ENCODE assay signal across 24 cellular contexts in the genomic region with DNA sequence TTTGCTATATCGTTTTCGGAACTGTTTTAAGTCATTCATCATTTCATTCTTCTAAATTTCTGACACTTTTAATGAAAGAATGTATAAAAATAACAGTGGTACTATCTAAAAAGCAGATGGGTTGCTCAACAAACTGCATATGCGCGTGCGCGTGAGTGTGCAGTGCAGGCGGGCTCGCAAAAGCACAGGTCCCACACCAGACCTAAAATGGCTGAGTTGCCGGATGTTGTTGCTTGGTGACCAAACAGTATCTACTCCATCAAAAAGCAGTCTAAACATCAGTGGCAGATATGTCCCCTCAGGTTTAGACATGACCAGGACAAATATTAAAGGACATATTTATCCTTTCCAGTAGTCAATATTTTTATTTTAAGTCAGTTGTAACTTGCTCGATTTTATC. TPM values are rescaled to one million over a fixed set of nuclear protein-coding genes. Genes with fewer than 3 reads are reported as not detected.
DNase-seq lines count a peak whose midpoint lies in the region; ATAC-seq and TF ChIP-seq lines count a peak whose summit lies in the region.
"Had no signal": no experiment of that assay in that cellular context is flagged by ENCODE, and none has a peak within 500 bp of the region (broad histone marks: within the 10 kb centered on the region; RNA-seq: fewer than 3 reads in every experiment).

No MANE protein-coding gene starts in this region.

- no peak overlapping the region for H3K9ac ChIP-seq in colonic mucosa (ENCODE audit: low read depth in 2 of 2, low read length in 2 of 2)
- H3K9ac ChIP-seq: KMS-11 had no signal

- no peak overlapping the region for H3K4me3 ChIP-seq in colonic mucosa
- H3K4me3 ChIP-seq: psoas muscle, smooth muscle cell, suprapubic skin had no signal

- peaks cover 26% of the 10 kb centered on the region for H3K27me3 ChIP-seq in colonic mucosa

- no peak overlapping the region for H3K27ac ChIP-seq in colonic mucosa
- H3K27ac ChIP-seq: KMS-11, psoas muscle, suprapubic skin had no signal

- intact Hi-C loops in colonic mucosa (cut with DNase I) = no loop called here

- in situ Hi-C loops in G401 (cut with HindIII; ENCODE audit: low sequenced_read_pairs) = no loop called here

- peaks cover 4% of the 10 kb centered on the region for H3K36me3 Mint-ChIP-seq in natural killer cell treated with Interleukin-12 subunit alpha and Interleukin-12 subunit beta and Interleukin-15 and Interleukin-18, amount 100 ng/mL, for 72 hours

- peaks cover 9% of the 10 kb centered on the region for H3K4me1 ChIP-seq in colonic mucosa

- no peak for ATAC-seq in natural killer cell treated with Interleukin-12 subunit alpha and Interleukin-12 subunit beta and Interleukin-15 and Interleukin-18, amount 100 ng/mL, for 72 hours
- no peak for ATAC-seq in HG03139 (IDR thresholded peaks at IDR 0.05; ENCODE audit: unreplicated experiment)
- ATAC-seq: psoas muscle had no signal

- H3K9me3 Mint-ChIP-seq in natural killer cell treated with Interleukin-12 subunit alpha and Interleukin-12 subunit beta and Interleukin-15 and Interleukin-18, amount 100 ng/mL, for 72 hours = no peaks in the 10 kb centered on the region
- H3K9me3 Mint-ChIP-seq: nephron progenitor cell had no signal

- H3K4me3 Mint-ChIP-seq in natural killer cell treated with Interleukin-12 subunit alpha and Interleukin-12 subunit beta and Interleukin-15 and Interleukin-18, amount 100 ng/mL, for 72 hours = no peak overlapping the region
- H3K4me3 Mint-ChIP-seq: nephron progenitor cell had no signal

- H3K9me3 ChIP-seq in colonic mucosa = no peaks in the 10 kb centered on the region
- H3K9me3 ChIP-seq: psoas muscle, suprapubic skin had no signal

- no peak overlapping the region for H3K27ac Mint-ChIP-seq in natural killer cell treated with Interleukin-12 subunit alpha and Interleukin-12 subunit beta and Interleukin-15 and Interleukin-18, amount 100 ng/mL, for 72 hours
- H3K27ac Mint-ChIP-seq: nephron progenitor cell had no signal

- no peaks in the 10 kb centered on the region for H3K4me1 Mint-ChIP-seq in natural killer cell treated with Interleukin-12 subunit alpha and Interleukin-12 subunit beta and Interleukin-15 and Interleukin-18, amount 100 ng/mL, for 72 hours (ENCODE audit: low read depth in 2 of 2)

- DNase-seq in G401 (ENCODE audit: low spot score) (peak; percentile 88), NCI-H2196 treated with DMSO at 0.1 percent for 48 hours (lab: John Stamatoyannopoulos, UW; ENCODE audit: unreplicated experiment) (peak; percentile 59), SK-N-DZ (ENCODE audit: low spot score) (peak; percentile 85), medulla oblongata (ENCODE audit: extremely low spot score) (peak; percentile 23), mucosa of gallbladder (ENCODE audit: low spot score) (no peak), colonic mucosa (no peak)
- DNase-seq in natural killer cell treated with Interleukin-12 subunit alpha and Interleukin-12 subunit beta and Interleukin-15 and Interleukin-18, amount 100 ng/mL, for 72 hours (ENCODE audit: low spot score) = no peak
- DNase-seq: activated CD4-positive, alpha-beta T cell treated with anti-CD3 and anti-CD28 coated beads, Interleukin-2, amount 50 U/mL, for 1 hour; activated naive CD4-positive, alpha-beta T cell treated with Interleukin-2 at 50 U/mL for 16 hours; AML-193; Calu3; GF-D8; NCI-H1694; nephron progenitor cell; psoas muscle; RPMI8226; stimulated activated CD8-positive, alpha-beta memory T cell treated with anti-CD3 and anti-CD28 coated beads, Interleukin-4, amount 100 ng/mL, for 48 hours; SW 1271 had no signal

- TF ChIP-seq CTCF in colonic mucosa (IDR thresholded peaks at IDR 0.05) = no peak

- H3K27me3 Mint-ChIP-seq in natural killer cell treated with Interleukin-12 subunit alpha and Interleukin-12 subunit beta and Interleukin-15 and Interleukin-18, amount 100 ng/mL, for 72 hours = peaks cover 16 to 17% of the 10 kb centered on the region in 2 donors

- H3K36me3 ChIP-seq in colonic mucosa = no peaks in the 10 kb centered on the region
- H3K36me3 ChIP-seq: suprapubic skin had no signal

RNA-seq across cellular contexts. Expression of gene NOL4, which starts 5.1 kb away (rescaled TPM):
- not detected in 2 replicates for total RNA-seq in G401 (2014; rRNA removed; shearing (Covaris generic))
- polyA plus RNA-seq in SK-N-DZ (2014; cell fraction: cytosol; rRNA removed) = 17.1 and 18.6 TPM in 2 replicates
- polyA plus RNA-seq in SK-N-DZ (2014; cell fraction: nucleus; rRNA removed) = 12.2 and 13.2 TPM in 2 replicates
- not detected for total RNA-seq in natural killer cell treated with Interleukin-12 subunit alpha and Interleukin-12 subunit beta and Interleukin-15 and Interleukin-18, amount 100 ng/mL, for 72 hours
- 1.1 TPM for total RNA-seq in mucosa of gallbladder
- 1 to 10 TPM; 1.3 to 1.5 TPM for total RNA-seq in colonic mucosa
- total RNA-seq: Calu3, fibroblast of villous mesenchyme, mesenteric fat pad, psoas muscle, smooth muscle cell had no signal
- polyA plus RNA-seq: smooth muscle cell had no signal

Comparison
In these comparisons a context has a peak if more than half of its experiments do, and no peak if none do; other contexts are left out.
1. DNase-seq: peak in G401 (single experiment), NCI-H2196 treated with DMSO at 0.1 percent for 48 hours (single experiment), SK-N-DZ (single experiment) and medulla oblongata (single experiment); none in natural killer cell treated with Interleukin-12 subunit alpha and Interleukin-12 subunit beta and Interleukin-15 and Interleukin-18, amount 100 ng/mL, for 72 hours (single experiment), mucosa of gallbladder (single experiment) and colonic mucosa (single experiment).